Comparison of ENCODE assay signal across 10 cellular contexts in genomic region chr12:52151153-52151858, GRCh38. TPM values are rescaled to one million over a fixed set of nuclear protein-coding genes. Genes with fewer than 3 reads are reported as not detected.
DNase-seq lines count a peak whose midpoint lies in the region; ATAC-seq and TF ChIP-seq lines count a peak whose summit lies in the region.
"Had no signal": no experiment of that assay in that cellular context is flagged by ENCODE, and none has a peak within 500 bp of the region (broad histone marks: within the 10 kb centered on the region; RNA-seq: fewer than 3 reads in every experiment).

No MANE protein-coding gene starts in this region.

- H3K4ac ChIP-seq in trophoblast cell (ENCODE audit: low read depth, low read length): no peak overlapping the region

- no peak overlapping the region for H3K18ac ChIP-seq in trophoblast cell (ENCODE audit: low read length)

- no peak overlapping the region for H3K27ac ChIP-seq in CD4-positive, alpha-beta T cell (ENCODE audit: low read depth, low read length)
- peak overlapping the region; percentile 100 for H3K27ac ChIP-seq in PC-3 (ENCODE audit: low read length)
- no peak overlapping the region for H3K27ac ChIP-seq in trophoblast cell (ENCODE audit: low read depth, low read length)

- peaks cover 5% of the 10 kb centered on the region for H3F3A ChIP-seq in PC-3 (ENCODE audit: low read length, unreplicated experiment)

- H3K9me3 ChIP-seq in CD4-positive, alpha-beta T cell (ENCODE audit: control insufficient read depth, low read length): no peaks in the 10 kb centered on the region
- H3K9me3 ChIP-seq in PC-3 (ENCODE audit: low read length) (no peaks in the 10 kb centered on the region), trophoblast cell (ENCODE audit: insufficient read depth, low read depth, low read length) (no peaks in the 10 kb centered on the region)
- H3K9me3 ChIP-seq: tibial nerve had no signal

- no TSS peak for BruUV-seq in PC-3 (replicated peaks; lab: Mats Ljungman, UMichigan)

- H3K36me3 ChIP-seq in PC-3 (ENCODE audit: low read depth, low read length) (no peaks in the 10 kb centered on the region), trophoblast cell (ENCODE audit: control insufficient read depth in 1 of 2, insufficient read depth in 2 of 2, low read length in 2 of 2) (no peaks in the 10 kb centered on the region)
- H3K36me3 ChIP-seq: tibial nerve had no signal

- intact Hi-C loops in CD4-positive, alpha-beta T cell (cut with DNase I, micrococcal nuclease): no loop called here
- intact Hi-C loops in PC-3 (cut with micrococcal nuclease): no loop called here
- intact Hi-C loops in head of caudate nucleus (cut with DNase I): no loop called here

- H3K36me3 Mint-ChIP-seq in CD4-positive, alpha-beta T cell (ENCODE audit: low read depth): no peaks in the 10 kb centered on the region

- H3K79me2 ChIP-seq in PC-3 (ENCODE audit: low read length): peaks cover 8% of the 10 kb centered on the region
- H3K79me2 ChIP-seq in trophoblast cell (ENCODE audit: control insufficient read depth, insufficient read depth, low read length, poor library complexity): peaks cover 4% of the 10 kb centered on the region

- peak overlapping the region; percentile 5 for H4K8ac ChIP-seq in trophoblast cell (ENCODE audit: low read depth, low read length)

- H3K79me1 ChIP-seq in trophoblast cell (ENCODE audit: low read length): peaks cover 43% of the 10 kb centered on the region

- H2AFZ ChIP-seq in PC-3 (ENCODE audit: low read length): peak overlapping the region; percentile 48; the same call in 1 of the 2 replicates
- H2AFZ ChIP-seq in trophoblast cell (ENCODE audit: insufficient read depth, low read length, poor library complexity): no peak overlapping the region

- peak overlapping the region; percentile 52 for H2BK12ac ChIP-seq in trophoblast cell (ENCODE audit: low read length)

- WGBS in trophoblast cell (ENCODE audit: extremely low coverage, insufficient coverage, insufficient read length): no CpG with 5 or more reads among the region's 11 CpGs

- no peak for ATAC-seq in CD4-positive, alpha-beta T cell (ENCODE audit: poor library complexity)
- ATAC-seq in PC-3: no peak

- H4K20me1 ChIP-seq in PC-3 (ENCODE audit: low read length): no peaks in the 10 kb centered on the region

- CTCF ChIA-PET in CD4-positive, alpha-beta T cell (lab: Charles Lee): interaction anchor here (1.5 kb wide), 1 partner anchor 176 kb away, joined by 4 read pairs; no protein-coding TSS in a partner anchor
- CTCF ChIA-PET in PC-3 (lab: Charles Lee): interaction anchor here (0.7 kb wide), 1 partner anchor 129 kb away, joined by 3 read pairs; no protein-coding TSS in a partner anchor

- H3K27me3 ChIP-seq in CD4-positive, alpha-beta T cell (ENCODE audit: control insufficient read depth, insufficient read depth, low read length): no peaks in the 10 kb centered on the region
- H3K27me3 ChIP-seq in PC-3 (ENCODE audit: low read length) (no peaks in the 10 kb centered on the region), trophoblast cell (ENCODE audit: insufficient read depth, low read length) (no peaks in the 10 kb centered on the region)

- no peak overlapping the region for H4K12ac ChIP-seq in trophoblast cell (ENCODE audit: low read depth, low read length)

- H3K14ac ChIP-seq in trophoblast cell (ENCODE audit: low read length): no peak overlapping the region

- H3K27ac Mint-ChIP-seq in CD4-positive, alpha-beta T cell: peak overlapping the region; percentile 28

- H3K4me1 Mint-ChIP-seq in CD4-positive, alpha-beta T cell (ENCODE audit: low read depth): peaks cover 32% of the 10 kb centered on the region

- no peaks in the 10 kb centered on the region for H3K9me2 ChIP-seq in PC-3 (replicated peaks; ENCODE audit: low read length)

- H3K4me1 ChIP-seq in PC-3 (ENCODE audit: insufficient read depth, low read length): peaks cover 68% of the 10 kb centered on the region
- peaks cover 18 to 43% of the 10 kb centered on the region in 2 experiments for H3K4me1 ChIP-seq in trophoblast cell (ENCODE audit: control insufficient read depth in 1 of 2, insufficient read depth in 2 of 2, low read length in 2 of 2)

- H3K9ac ChIP-seq in PC-3 (ENCODE audit: low read length) (peak overlapping the region; percentile 72), trophoblast cell (ENCODE audit: low read length) (no peak overlapping the region)

- H2BK120ac ChIP-seq in trophoblast cell (ENCODE audit: insufficient read depth, low read length, poor library complexity): no peak overlapping the region

- peak overlapping the region; percentile 73; the same call in 1 of the 2 replicates for H3K4me2 ChIP-seq in PC-3 (ENCODE audit: low read length)
- no peak overlapping the region for H3K4me2 ChIP-seq in trophoblast cell (ENCODE audit: low read length)

- H3K23ac ChIP-seq in trophoblast cell (ENCODE audit: low read length): no peak overlapping the region

- H3K9me3 Mint-ChIP-seq in CD4-positive, alpha-beta T cell: no peaks in the 10 kb centered on the region

- peaks cover 6% of the 10 kb centered on the region for H3K27me3 Mint-ChIP-seq in CD4-positive, alpha-beta T cell

- POLR2A ChIA-PET in CD4-positive, alpha-beta T cell (lab: Charles Lee): interaction anchor here (0.5 kb wide), 1 partner anchor 1226 kb away, joined by 4 read pairs; no protein-coding TSS in a partner anchor
- POLR2A ChIA-PET in PC-3 (lab: Charles Lee; ENCODE audit: unreplicated experiment): no interaction called here

- no peak for TF ChIP-seq CTCF in CD4-positive, alpha-beta T cell (IDR thresholded peaks at IDR 0.05)
- TF ChIP-seq CTCF in PC-3 (conservative IDR thresholded peaks at IDR 0.05; ENCODE audit: low read depth, low read length): no peak
- no peak for TF ChIP-seq CTCF in epithelial cell of esophagus (IDR thresholded peaks at IDR 0.05; ENCODE audit: insufficient read depth, low read depth, low read length, missing control alignments)

- H4K91ac ChIP-seq in trophoblast cell (ENCODE audit: low read depth, low read length): peak overlapping the region; percentile 71

- no peak overlapping the region for H2BK5ac ChIP-seq in trophoblast cell (ENCODE audit: low read depth, low read length, poor library complexity)

- peak overlapping the region; percentile 34 for H2AK5ac ChIP-seq in trophoblast cell (ENCODE audit: low read length)

- DNase-seq in CD4-positive, alpha-beta T cell: no peak
- DNase-seq in PC-3 (no peak), epithelial cell of esophagus (ENCODE audit: low read depth) (peak; percentile 26), trophoblast cell (no peak), DMS53 treated with DMSO at 0.1 percent for 48 hours (lab: John Stamatoyannopoulos, UW; ENCODE audit: unreplicated experiment) (no peak), NCI-H2029 (lab: John Stamatoyannopoulos, UW) (no peak), head of caudate nucleus (no peak)
- DNase-seq in effector CD4-positive, alpha-beta T cell: no peak
- DNase-seq: SW 1271 had no signal

- peak overlapping the region; percentile 40 for H3K4me3 Mint-ChIP-seq in CD4-positive, alpha-beta T cell

- H3K4me3 ChIP-seq in PC-3 (ENCODE audit: low read length) (no peak overlapping the region), epithelial cell of esophagus (ENCODE audit: low read length) (no peak overlapping the region), trophoblast cell (ENCODE audit: low read depth, low read length) (no peak overlapping the region)

RNA-seq across cellular contexts. Expression of gene KRT80, which starts 40.5 kb away (rescaled TPM):
- not detected for total RNA-seq in CD4-positive, alpha-beta T cell
- 19.8 and 30.1 TPM in 2 replicates for total RNA-seq in PC-3 (2014; rRNA removed)
- 26.3 and 28.8 TPM in 2 replicates for polyA plus RNA-seq in trophoblast cell (2013)
- total RNA-seq: tibial nerve had no signal

Comparison
In these comparisons a context has a peak if more than half of its experiments do, and no peak if none do; other contexts are left out.
1. RNA of gene KRT80, which starts 40.5 kb away (total RNA-seq): 19.8 to 30.1 TPM in PC-3; not detected in CD4-positive, alpha-beta T cell; every median in the first group is over 10 times any median in the second.